Comparison of ENCODE assay signal across 2 cellular contexts in genomic region chr3:100893590-100893989, GRCh38.
TF ChIP-seq lines count a peak whose summit lies in the region.

No MANE protein-coding gene starts in this region.

TF ChIP-seq in GM12878, 131 proteins besides CTCF, POLR2A, EP300 and RAD21 (continued from another document):
- TF ChIP-seq CEBPZ (IDR thresholded peaks at IDR 0.05; ENCODE audit: low read depth, low read length) (no peak), NRF1 (conservative IDR thresholded peaks at IDR 0.05; ENCODE audit: low read depth, low read length) (no peak), E2F4 (IDR thresholded peaks at IDR 0.05; ENCODE audit: low read depth, low read length) (no peak), ELK1 (IDR thresholded peaks at IDR 0.05; ENCODE audit: low read depth, low read length) (no peak), CBFB (IDR thresholded peaks at IDR 0.05; ENCODE audit: low read depth) (no peak), BMI1 (IDR thresholded peaks at IDR 0.05; ENCODE audit: borderline replicate concordance) (no peak)

TF ChIP-seq in liver, 16 proteins besides CTCF, POLR2A, EP300 and RAD21 (continued from another document):
- no peak for TF ChIP-seq ATF3 (IDR thresholded peaks at IDR 0.05)
- TF ChIP-seq REST (IDR thresholded peaks at IDR 0.05), result no peak
- no peak for TF ChIP-seq NR2F2 (IDR thresholded peaks at IDR 0.05)
- no peak for TF ChIP-seq FOXA1 (IDR thresholded peaks at IDR 0.05)
- TF ChIP-seq MAX (IDR thresholded peaks at IDR 0.05), result no peak
- TF ChIP-seq RXRA (IDR thresholded peaks at IDR 0.05), result no peak
- no peak for TF ChIP-seq FOXA2 (IDR thresholded peaks at IDR 0.05)
- TF ChIP-seq TAF1 (conservative IDR thresholded peaks at IDR 0.05), result no peak
- TF ChIP-seq EGR1 (IDR thresholded peaks at IDR 0.05; ENCODE audit: low read depth in 2 of 2), result no peak
- no peak for TF ChIP-seq HNF4A (conservative IDR thresholded peaks at IDR 0.05)
